In genomic region chr6:106976270-106976669, GRCh38 we compare ENCODE assay signal across 1 cellular context.
TF ChIP-seq lines count a peak whose summit lies in the region.

No MANE protein-coding gene starts in this region.

TF ChIP-seq in GM23338, 12 proteins besides CTCF, POLR2A, EP300 and RAD21 (continued from another document):
- TF ChIP-seq, protein P1, sequence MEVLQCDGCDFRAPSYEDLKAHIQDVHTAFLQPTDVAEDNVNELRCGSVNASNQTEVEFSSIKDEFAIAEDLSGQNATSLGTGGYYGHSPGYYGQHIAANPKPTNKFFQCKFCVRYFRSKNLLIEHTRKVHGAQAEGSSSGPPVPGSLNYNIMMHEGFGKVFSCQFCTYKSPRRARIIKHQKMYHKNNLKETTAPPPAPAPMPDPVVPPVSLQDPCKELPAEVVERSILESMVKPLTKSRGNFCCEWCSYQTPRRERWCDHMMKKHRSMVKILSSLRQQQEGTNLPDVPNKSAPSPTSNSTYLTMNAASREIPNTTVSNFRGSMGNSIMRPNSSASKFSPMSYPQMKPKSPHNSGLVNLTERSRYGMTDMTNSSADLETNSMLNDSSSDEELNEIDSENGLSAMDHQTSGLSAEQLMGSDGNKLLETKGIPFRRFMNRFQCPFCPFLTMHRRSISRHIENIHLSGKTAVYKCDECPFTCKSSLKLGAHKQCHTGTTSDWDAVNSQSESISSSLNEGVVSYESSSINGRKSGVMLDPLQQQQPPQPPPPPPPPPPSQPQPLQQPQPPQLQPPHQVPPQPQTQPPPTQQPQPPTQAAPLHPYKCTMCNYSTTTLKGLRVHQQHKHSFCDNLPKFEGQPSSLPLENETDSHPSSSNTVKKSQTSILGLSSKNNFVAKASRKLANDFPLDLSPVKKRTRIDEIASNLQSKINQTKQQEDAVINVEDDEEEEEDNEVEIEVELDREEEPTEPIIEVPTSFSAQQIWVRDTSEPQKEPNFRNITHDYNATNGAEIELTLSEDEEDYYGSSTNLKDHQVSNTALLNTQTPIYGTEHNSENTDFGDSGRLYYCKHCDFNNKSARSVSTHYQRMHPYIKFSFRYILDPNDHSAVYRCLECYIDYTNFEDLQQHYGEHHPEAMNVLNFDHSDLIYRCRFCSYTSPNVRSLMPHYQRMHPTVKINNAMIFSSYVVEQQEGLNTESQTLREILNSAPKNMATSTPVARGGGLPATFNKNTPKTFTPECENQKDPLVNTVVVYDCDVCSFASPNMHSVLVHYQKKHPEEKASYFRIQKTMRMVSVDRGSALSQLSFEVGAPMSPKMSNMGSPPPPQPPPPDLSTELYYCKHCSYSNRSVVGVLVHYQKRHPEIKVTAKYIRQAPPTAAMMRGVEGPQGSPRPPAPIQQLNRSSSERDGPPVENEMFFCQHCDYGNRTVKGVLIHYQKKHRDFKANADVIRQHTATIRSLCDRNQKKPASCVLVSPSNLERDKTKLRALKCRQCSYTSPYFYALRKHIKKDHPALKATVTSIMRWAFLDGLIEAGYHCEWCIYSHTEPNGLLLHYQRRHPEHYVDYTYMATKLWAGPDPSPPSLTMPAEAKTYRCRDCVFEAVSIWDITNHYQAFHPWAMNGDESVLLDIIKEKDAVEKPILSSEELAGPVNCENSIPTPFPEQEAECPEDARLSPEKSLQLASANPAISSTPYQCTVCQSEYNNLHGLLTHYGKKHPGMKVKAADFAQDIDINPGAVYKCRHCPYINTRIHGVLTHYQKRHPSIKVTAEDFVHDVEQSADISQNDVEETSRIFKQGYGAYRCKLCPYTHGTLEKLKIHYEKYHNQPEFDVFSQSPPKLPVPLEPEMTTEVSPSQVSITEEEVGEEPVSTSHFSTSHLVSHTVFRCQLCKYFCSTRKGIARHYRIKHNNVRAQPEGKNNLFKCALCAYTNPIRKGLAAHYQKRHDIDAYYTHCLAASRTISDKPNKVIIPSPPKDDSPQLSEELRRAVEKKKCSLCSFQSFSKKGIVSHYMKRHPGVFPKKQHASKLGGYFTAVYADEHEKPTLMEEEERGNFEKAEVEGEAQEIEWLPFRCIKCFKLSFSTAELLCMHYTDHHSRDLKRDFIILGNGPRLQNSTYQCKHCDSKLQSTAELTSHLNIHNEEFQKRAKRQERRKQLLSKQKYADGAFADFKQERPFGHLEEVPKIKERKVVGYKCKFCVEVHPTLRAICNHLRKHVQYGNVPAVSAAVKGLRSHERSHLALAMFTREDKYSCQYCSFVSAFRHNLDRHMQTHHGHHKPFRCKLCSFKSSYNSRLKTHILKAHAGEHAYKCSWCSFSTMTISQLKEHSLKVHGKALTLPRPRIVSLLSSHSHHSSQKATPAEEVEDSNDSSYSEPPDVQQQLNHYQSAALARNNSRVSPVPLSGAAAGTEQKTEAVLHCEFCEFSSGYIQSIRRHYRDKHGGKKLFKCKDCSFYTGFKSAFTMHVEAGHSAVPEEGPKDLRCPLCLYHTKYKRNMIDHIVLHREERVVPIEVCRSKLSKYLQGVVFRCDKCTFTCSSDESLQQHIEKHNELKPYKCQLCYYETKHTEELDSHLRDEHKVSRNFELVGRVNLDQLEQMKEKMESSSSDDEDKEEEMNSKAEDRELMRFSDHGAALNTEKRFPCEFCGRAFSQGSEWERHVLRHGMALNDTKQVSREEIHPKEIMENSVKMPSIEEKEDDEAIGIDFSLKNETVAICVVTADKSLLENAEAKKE (CRISPR knock-in tag; IDR thresholded peaks at IDR 0.05) = no peak
- TF ChIP-seq EZH2phosphoT487 (IDR thresholded peaks at IDR 0.05; ENCODE audit: unreplicated experiment) (no peak), EZH2 (IDR thresholded peaks at IDR 0.05; ENCODE audit: low read depth, unreplicated experiment) (no peak), CREB1 (CRISPR knock-in tag; IDR thresholded peaks at IDR 0.05; ENCODE audit: low read depth) (no peak), ZNF114 (CRISPR knock-in tag; IDR thresholded peaks at IDR 0.05) (no peak), ZNF331 (CRISPR knock-in tag; IDR thresholded peaks at IDR 0.05; ENCODE audit: low read depth) (no peak), POLR2AphosphoS5 (IDR thresholded peaks at IDR 0.05; ENCODE audit: low read depth) (no peak)
- TF ChIP-seq, protein P2, sequence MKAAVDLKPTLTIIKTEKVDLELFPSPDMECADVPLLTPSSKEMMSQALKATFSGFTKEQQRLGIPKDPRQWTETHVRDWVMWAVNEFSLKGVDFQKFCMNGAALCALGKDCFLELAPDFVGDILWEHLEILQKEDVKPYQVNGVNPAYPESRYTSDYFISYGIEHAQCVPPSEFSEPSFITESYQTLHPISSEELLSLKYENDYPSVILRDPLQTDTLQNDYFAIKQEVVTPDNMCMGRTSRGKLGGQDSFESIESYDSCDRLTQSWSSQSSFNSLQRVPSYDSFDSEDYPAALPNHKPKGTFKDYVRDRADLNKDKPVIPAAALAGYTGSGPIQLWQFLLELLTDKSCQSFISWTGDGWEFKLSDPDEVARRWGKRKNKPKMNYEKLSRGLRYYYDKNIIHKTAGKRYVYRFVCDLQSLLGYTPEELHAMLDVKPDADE (IDR thresholded peaks at IDR 0.05) = no peak
